23 cellular contexts compared by ENCODE assay signal in genomic region chr11:79396001-79396400, GRCh38. TPM values are rescaled to one million over a fixed set of nuclear protein-coding genes. Genes with fewer than 3 reads are reported as not detected.
"Had no signal": no experiment of that assay in that cellular context is flagged by ENCODE, and none has a peak within 500 bp of the region (broad histone marks: within the 10 kb centered on the region; RNA-seq: fewer than 3 reads in every experiment).

No MANE protein-coding gene starts in this region.

- H3K27ac Mint-ChIP-seq: memory B cell; natural killer cell treated with Interleukin-12 subunit alpha and Interleukin-12 subunit beta and Interleukin-15 and Interleukin-18, amount 100 ng/mL, for 72 hours; progenitor cell of endocrine pancreas; stimulated activated naive CD8-positive, alpha-beta T cell treated with anti-CD3 and anti-CD28 coated beads, Interleukin-15, amount 100 ng/mL, for 72 hours had no signal

- H3K9me3 Mint-ChIP-seq: memory B cell, neural crest cell had no signal

- H3K27ac ChIP-seq: dorsolateral prefrontal cortex, gastrocnemius medialis, neutrophil, parathyroid adenoma, right lobe of liver, suprapubic skin, transverse colon had no signal

- H2AFZ ChIP-seq: parathyroid adenoma had no signal

- H3K9me3 ChIP-seq: gastrocnemius medialis, neutrophil, right lobe of liver, suprapubic skin, transverse colon had no signal

- DNase-seq: dorsolateral prefrontal cortex; effector CD4-positive, alpha-beta T cell; gastrocnemius medialis; head of caudate nucleus; left ventricle myocardium superior; naive B cell; right lobe of liver; stimulated activated CD4-positive, alpha-beta T cell treated with anti-CD3 and anti-CD28 coated beads, Interleukin-12 subunit alpha, Interleukin-12 subunit beta, amount 100 ng/mL, for 4 hours; stimulated activated CD4-positive, alpha-beta T cell treated with anti-CD3 and anti-CD28 coated beads, Interleukin-1b, Interleukin-23, amount 100 ng/mL, for 48 hours; stimulated activated CD4-positive, alpha-beta T cell treated with anti-CD3 and anti-CD28 coated beads, Interleukin-4, amount 100 ng/mL, for 1 hour; stimulated activated CD8-positive, alpha-beta memory T cell treated with anti-CD3 and anti-CD28 coated beads, Interleukin-4, amount 100 ng/mL, for 48 hours; stimulated activated naive CD4-positive, alpha-beta T cell; stimulated activated naive CD8-positive, alpha-beta T cell treated with anti-CD3 and anti-CD28 coated beads, Interleukin-15, amount 100 ng/mL, for 72 hours; transverse colon had no signal

- H3K27me3 ChIP-seq: gastrocnemius medialis, neutrophil, right lobe of liver, suprapubic skin had no signal

- H3K4me2 ChIP-seq: smooth muscle cell had no signal

- H3K9ac ChIP-seq: parathyroid adenoma had no signal

- ATAC-seq: gastrocnemius medialis; left ventricle myocardium superior; natural killer cell treated with Interleukin-12 subunit alpha and Interleukin-12 subunit beta and Interleukin-15 and Interleukin-18, amount 100 ng/mL, for 72 hours; right lobe of liver; stimulated activated naive CD8-positive, alpha-beta T cell treated with anti-CD3 and anti-CD28 coated beads, Interleukin-15, amount 100 ng/mL, for 72 hours had no signal

- H3K4me3 ChIP-seq: dorsolateral prefrontal cortex, gastrocnemius medialis, lung, right lobe of liver, smooth muscle cell, suprapubic skin, transverse colon had no signal

- H3K27me3 Mint-ChIP-seq: natural killer cell treated with Interleukin-12 subunit alpha and Interleukin-12 subunit beta and Interleukin-15 and Interleukin-18, amount 100 ng/mL, for 72 hours; stimulated activated naive CD8-positive, alpha-beta T cell treated with anti-CD3 and anti-CD28 coated beads, Interleukin-15, amount 100 ng/mL, for 72 hours had no signal

- H3K4me1 Mint-ChIP-seq: stimulated activated naive CD8-positive, alpha-beta T cell treated with anti-CD3 and anti-CD28 coated beads, Interleukin-15, amount 100 ng/mL, for 72 hours had no signal

- H3K4me3 Mint-ChIP-seq: memory B cell; natural killer cell treated with Interleukin-12 subunit alpha and Interleukin-12 subunit beta and Interleukin-15 and Interleukin-18, amount 100 ng/mL, for 72 hours; neural crest cell; stimulated activated naive CD8-positive, alpha-beta T cell treated with anti-CD3 and anti-CD28 coated beads, Interleukin-15, amount 100 ng/mL, for 72 hours had no signal

- H3K4me1 ChIP-seq: gastrocnemius medialis, parathyroid adenoma, right lobe of liver, suprapubic skin, transverse colon had no signal

- H3K36me3 ChIP-seq: gastrocnemius medialis, neutrophil, right lobe of liver, suprapubic skin, transverse colon had no signal

- H3K36me3 Mint-ChIP-seq: memory B cell; naive B cell; natural killer cell treated with Interleukin-12 subunit alpha and Interleukin-12 subunit beta and Interleukin-15 and Interleukin-18, amount 100 ng/mL, for 72 hours had no signal

- H3K79me2 ChIP-seq: parathyroid adenoma had no signal

RNA-seq across cellular contexts. Expression of gene TENM4, which starts 44.8 kb away (rescaled TPM):
- total RNA-seq: natural killer cell treated with Interleukin-12 subunit alpha and Interleukin-12 subunit beta and Interleukin-15 and Interleukin-18, amount 100 ng/mL, for 72 hours had no signal
